ENCODE assay signal across 23 cellular contexts in the genomic region with DNA sequence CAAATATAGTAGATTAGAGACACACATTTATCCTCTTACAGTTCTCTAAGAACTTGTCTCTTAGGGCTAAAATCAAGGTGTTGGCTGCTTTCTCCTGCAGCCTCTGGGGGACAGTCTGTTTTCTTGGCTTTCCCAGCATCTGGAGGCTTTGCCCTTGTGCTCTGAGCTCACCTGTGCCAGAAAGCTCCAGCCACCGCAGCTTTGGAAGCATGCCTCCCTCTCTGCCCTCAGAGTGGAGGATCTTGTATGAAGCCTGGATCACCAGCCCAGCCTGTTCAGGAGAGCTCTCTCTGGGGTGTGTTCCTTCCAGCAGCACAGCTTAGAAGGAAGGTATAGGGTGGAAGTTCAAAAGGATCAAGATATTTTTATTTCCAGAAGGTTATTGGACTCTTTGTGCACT. TPM values are rescaled to one million over a fixed set of nuclear protein-coding genes. Genes with fewer than 3 reads are reported as not detected.
"Had no signal": no experiment of that assay in that cellular context is flagged by ENCODE, and none has a peak within 500 bp of the region (broad histone marks: within the 10 kb centered on the region; RNA-seq: fewer than 3 reads in every experiment).

No MANE protein-coding gene starts in this region.

- H3K27ac ChIP-seq: VCaP had no signal

- H3K27me3 Mint-ChIP-seq: activated CD8-positive, alpha-beta T cell treated with anti-CD3 and anti-CD28 coated beads for 36 hours; activated naive CD4-positive, alpha-beta T cell treated with anti-CD3 and anti-CD28 coated beads, Interleukin-2, amount 10 ng/mL, durations not matched to agents 7 days and 5 days; activated naive CD8-positive, alpha-beta T cell treated with anti-CD3 and anti-CD28 coated beads for 36 hours; T-helper 17 cell had no signal

- DNase-seq: activated CD4-positive, alpha-beta T cell treated with anti-CD3 and anti-CD28 coated beads for 36 hours; activated CD8-positive, alpha-beta memory T cell treated with anti-CD3 and anti-CD28 coated beads, Interleukin-2, amount 50 U/mL, for 4 hours; activated CD8-positive, alpha-beta T cell treated with anti-CD3 and anti-CD28 coated beads for 36 hours; activated gamma-delta T cell treated with Interleukin-2 at 50 U/mL for 16 hours; activated naive CD4-positive, alpha-beta T cell treated with anti-CD3 and anti-CD28 coated beads, Interleukin-2, amount 10 ng/mL, durations not matched to agents 7 days and 5 days; activated naive CD8-positive, alpha-beta T cell treated with anti-CD3 and anti-CD28 coated beads for 36 hours; activated T-cell treated with anti-CD3 and anti-CD28 coated beads, Interleukin-2, amount 50 U/mL, for 72 hours; cerebellar nuclear complex; Karpas-422; MM.1S; NCI-H1105; NCI-H1694 treated with DMSO at 0.1 percent for 48 hours; NCI-H446; NCI-H524; NCI-H748 treated with DMSO at 0.1 percent for 48 hours; SIG-M5; T-helper 17 cell; T-helper 9 cell had no signal

- H3K9me3 Mint-ChIP-seq: activated CD8-positive, alpha-beta T cell treated with anti-CD3 and anti-CD28 coated beads for 36 hours; activated naive CD4-positive, alpha-beta T cell treated with anti-CD3 and anti-CD28 coated beads, Interleukin-2, amount 10 ng/mL, durations not matched to agents 7 days and 5 days; activated naive CD8-positive, alpha-beta T cell treated with anti-CD3 and anti-CD28 coated beads for 36 hours; activated T-helper 2 cell treated with anti-CD3 and anti-CD28 coated beads, Interferon-gamma antibody, Interleukin-2, Interleukin-4, amounts not matched to agents 10 μg/mL and 5 μg/mL and 100 μg/mL, durations not matched to agents 14 hours and 24 hours and 36 hours had no signal

- H3K36me3 Mint-ChIP-seq: activated naive CD4-positive, alpha-beta T cell treated with anti-CD3 and anti-CD28 coated beads, Interleukin-2, amount 10 ng/mL, durations not matched to agents 7 days and 5 days; activated naive CD8-positive, alpha-beta T cell treated with anti-CD3 and anti-CD28 coated beads for 36 hours had no signal

- H3K4me3 ChIP-seq: K562 had no signal

- H3K27ac Mint-ChIP-seq: activated CD4-positive, alpha-beta T cell treated with anti-CD3 and anti-CD28 coated beads for 36 hours; activated CD8-positive, alpha-beta T cell treated with anti-CD3 and anti-CD28 coated beads for 36 hours; activated naive CD4-positive, alpha-beta T cell treated with anti-CD3 and anti-CD28 coated beads, Interleukin-2, amount 10 ng/mL, durations not matched to agents 7 days and 5 days; activated naive CD8-positive, alpha-beta T cell treated with anti-CD3 and anti-CD28 coated beads for 36 hours; activated T-cell treated with anti-CD3 and anti-CD28 coated beads, Interleukin-2, amount 50 U/mL, for 72 hours; activated T-helper 2 cell treated with anti-CD3 and anti-CD28 coated beads, Interferon-gamma antibody, Interleukin-2, Interleukin-4, amounts not matched to agents 10 μg/mL and 5 μg/mL and 100 μg/mL, durations not matched to agents 14 hours and 24 hours and 36 hours; T-helper 17 cell had no signal

- H3K4me1 Mint-ChIP-seq: activated CD4-positive, alpha-beta T cell treated with anti-CD3 and anti-CD28 coated beads for 36 hours; activated naive CD4-positive, alpha-beta T cell treated with anti-CD3 and anti-CD28 coated beads, Interleukin-2, amount 10 ng/mL, durations not matched to agents 7 days and 5 days; activated naive CD8-positive, alpha-beta T cell treated with anti-CD3 and anti-CD28 coated beads for 36 hours; T-helper 17 cell had no signal

- ATAC-seq: activated CD4-positive, alpha-beta T cell treated with anti-CD3 and anti-CD28 coated beads for 36 hours; activated CD8-positive, alpha-beta T cell treated with anti-CD3 and anti-CD28 coated beads for 36 hours; activated T-cell treated with anti-CD3 and anti-CD28 coated beads, Interleukin-2, amount 50 U/mL, for 72 hours; K562; T-helper 17 cell had no signal

- H3K4me3 Mint-ChIP-seq: activated CD4-positive, alpha-beta T cell treated with anti-CD3 and anti-CD28 coated beads for 36 hours; activated CD8-positive, alpha-beta T cell treated with anti-CD3 and anti-CD28 coated beads for 36 hours; activated naive CD4-positive, alpha-beta T cell treated with anti-CD3 and anti-CD28 coated beads, Interleukin-2, amount 10 ng/mL, durations not matched to agents 7 days and 5 days; activated naive CD8-positive, alpha-beta T cell treated with anti-CD3 and anti-CD28 coated beads for 36 hours; activated T-cell treated with anti-CD3 and anti-CD28 coated beads, Interleukin-2, amount 50 U/mL, for 72 hours; T-helper 17 cell had no signal

RNA-seq across cellular contexts. Expression of a gene that starts 53.1 kb away (rescaled TPM):
- total RNA-seq: activated CD4-positive, alpha-beta T cell treated with anti-CD3 and anti-CD28 coated beads for 36 hours; activated CD8-positive, alpha-beta T cell treated with anti-CD3 and anti-CD28 coated beads for 36 hours; activated naive CD8-positive, alpha-beta T cell treated with anti-CD3 and anti-CD28 coated beads for 36 hours; activated T-cell treated with anti-CD3 and anti-CD28 coated beads, Interleukin-2, amount 50 U/mL, for 72 hours; activated T-helper 2 cell treated with anti-CD3 and anti-CD28 coated beads, Interferon-gamma antibody, Interleukin-2, Interleukin-4, amounts not matched to agents 10 μg/mL and 5 μg/mL and 100 μg/mL, durations not matched to agents 14 hours and 24 hours and 36 hours; K562; OCI-LY7; RPMI7951 had no signal
- polyA plus RNA-seq: K562 had no signal
